Comparison of ENCODE assay signal across 30 cellular contexts in the genomic region with DNA sequence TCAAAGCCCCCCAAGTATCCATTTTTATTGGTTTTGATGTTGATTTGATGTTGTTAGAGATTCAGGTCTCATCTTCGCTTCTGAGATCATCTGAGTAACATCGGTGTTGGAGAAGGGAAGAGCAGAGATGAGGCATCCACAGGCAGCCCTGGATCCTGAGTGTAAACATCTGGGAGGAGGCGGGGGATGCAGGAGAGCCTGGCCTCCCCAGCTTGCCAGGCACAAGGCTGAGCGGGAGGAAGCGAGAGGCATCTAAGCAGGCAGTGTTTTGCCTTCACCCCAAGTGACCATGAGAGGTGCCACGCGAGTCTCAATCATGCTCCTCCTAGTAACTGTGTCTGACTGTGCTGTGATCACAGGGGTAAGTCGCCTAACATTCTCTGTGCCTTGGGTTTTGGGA. TPM values are rescaled to one million over a fixed set of nuclear protein-coding genes. Genes with fewer than 3 reads are reported as not detected.
"Had no signal": no experiment of that assay in that cellular context is flagged by ENCODE, and none has a peak within 500 bp of the region (broad histone marks: within the 10 kb centered on the region; RNA-seq: fewer than 3 reads in every experiment).

A gene with protein sequence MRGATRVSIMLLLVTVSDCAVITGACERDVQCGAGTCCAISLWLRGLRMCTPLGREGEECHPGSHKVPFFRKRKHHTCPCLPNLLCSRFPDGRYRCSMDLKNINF (plus strand): TSS at position 222 of the 400 bp plus-strand sequence. CDS start 68 bp downstream, at position 290.

- H3K27ac Mint-ChIP-seq: activated naive CD8-positive, alpha-beta T cell; activated T-cell treated with anti-CD3 and anti-CD28 coated beads, Interleukin-2, amount 50 U/mL, for 24 hours; activated T-helper 17 cell treated with anti-CD3 and anti-CD28 coated beads, Interleukin-2, amount 50 U/mL, for 72 hours; natural killer cell; stimulated activated memory B cell treated with anti-CD40 and anti-IgM and Interleukin-4, amounts not matched to agents 10 μg/mL and 1 μg/mL and 100 μg/mL, for 72 hours; T-helper 2 cell treated with Interferon-gamma antibody and Interleukin-4, amounts not matched to agents 5 μg/mL and 100 μg/mL, for 36 hours; type B pancreatic cell had no signal

- H3K4me3 Mint-ChIP-seq: activated naive CD8-positive, alpha-beta T cell; activated T-cell treated with anti-CD3 and anti-CD28 coated beads, Interleukin-2, amount 50 U/mL, for 24 hours; activated T-helper 17 cell treated with anti-CD3 and anti-CD28 coated beads, Interleukin-2, amount 50 U/mL, for 72 hours; natural killer cell; stimulated activated memory B cell treated with anti-CD40 and anti-IgM and Interleukin-4, amounts not matched to agents 10 μg/mL and 1 μg/mL and 100 μg/mL, for 72 hours; T-helper 2 cell treated with Interferon-gamma antibody and Interleukin-4, amounts not matched to agents 5 μg/mL and 100 μg/mL, for 36 hours; type B pancreatic cell had no signal

- H3K36me3 ChIP-seq: adrenal gland, heart right ventricle, WERI-Rb-1 had no signal

- H3K9me3 ChIP-seq: adrenal gland, heart right ventricle had no signal

- H3K4me1 ChIP-seq: adrenal gland, heart right ventricle had no signal

- H3K4me1 Mint-ChIP-seq: activated T-helper 17 cell treated with anti-CD3 and anti-CD28 coated beads, Interleukin-2, amount 50 U/mL, for 72 hours; natural killer cell; stimulated activated memory B cell treated with anti-CD40 and anti-IgM and Interleukin-4, amounts not matched to agents 10 μg/mL and 1 μg/mL and 100 μg/mL, for 72 hours had no signal

- H3K36me3 Mint-ChIP-seq: activated naive CD8-positive, alpha-beta T cell; natural killer cell; stimulated activated memory B cell treated with anti-CD40 and anti-IgM and Interleukin-4, amounts not matched to agents 10 μg/mL and 1 μg/mL and 100 μg/mL, for 72 hours; type B pancreatic cell had no signal

- H3K4me3 ChIP-seq: adrenal gland, heart right ventricle, lung, skin epidermis had no signal

- ATAC-seq: activated T-helper 17 cell treated with anti-CD3 and anti-CD28 coated beads, Interleukin-2, amount 50 U/mL, for 72 hours; heart right ventricle; natural killer cell; right cardiac atrium; stimulated activated memory B cell treated with anti-CD40 and anti-IgM and Interleukin-4, amounts not matched to agents 10 μg/mL and 1 μg/mL and 100 μg/mL, for 72 hours had no signal

- DNase-seq: activated CD4-positive, alpha-beta T cell treated with anti-CD3 and anti-CD28 coated beads for 1 hour; activated CD8-positive, alpha-beta memory T cell treated with anti-CD3 and anti-CD28 coated beads for 24 hours; activated CD8-positive, alpha-beta memory T cell treated with anti-CD3 and anti-CD28 coated beads, Interleukin-2, amount 50 U/mL, for 4 hours; activated naive CD4-positive, alpha-beta T cell; activated T-cell treated with anti-CD3 and anti-CD28 coated beads, Interleukin-2, amount 50 U/mL, for 24 hours; adrenal gland; central memory CD4-positive, alpha-beta T cell; dermis blood vessel endothelial cell; effector CD8-positive, alpha-beta T cell; erythroblast; heart right ventricle; midbrain; natural killer cell; right cardiac atrium; stimulated activated CD4-positive, alpha-beta T cell treated with anti-CD3 and anti-CD28 coated beads, Interleukin-15, amount 100 ng/mL, for 24 hours; WERI-Rb-1 had no signal

- FAIRE-seq: astrocyte, keratinocyte, TTC549 had no signal

- H3K27ac ChIP-seq: heart right ventricle, skin epidermis, WERI-Rb-1 had no signal

- H3K27me3 ChIP-seq: adrenal gland had no signal

RNA-seq across cellular contexts. Expression of the gene that starts here (rescaled TPM):
- total RNA-seq: activated T-helper 17 cell treated with anti-CD3 and anti-CD28 coated beads, Interleukin-2, amount 50 U/mL, for 72 hours; astrocyte; dermis blood vessel endothelial cell; fibroblast of lung; left lobe of liver; lung; natural killer cell; osteocyte; pulmonary artery endothelial cell had no signal
- polyA plus RNA-seq: fibroblast of lung, keratinocyte had no signal
